Comparison of ENCODE assay signal across 36 cellular contexts in the genomic region with DNA sequence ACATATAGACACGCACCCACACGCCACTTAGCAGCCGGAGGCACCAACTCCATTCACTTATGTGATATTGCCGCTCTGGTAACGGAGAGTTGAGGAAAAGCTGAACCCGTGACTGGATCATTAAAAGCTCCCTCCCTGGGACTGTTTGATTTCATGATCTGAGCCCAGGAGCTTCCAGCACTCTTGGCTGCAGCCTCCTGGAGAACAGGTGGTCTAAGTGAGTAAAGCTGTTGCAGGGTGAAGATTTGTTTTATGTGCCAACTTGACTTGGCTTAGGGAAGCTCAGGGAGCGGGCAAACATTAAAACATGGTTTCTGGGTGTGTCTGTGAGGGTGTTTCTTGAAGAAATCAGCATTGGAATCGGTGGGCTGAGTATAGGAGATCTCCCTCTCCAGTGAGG. TPM values are rescaled to one million over a fixed set of nuclear protein-coding genes. Genes with fewer than 3 reads are reported as not detected.
"Had no signal": no experiment of that assay in that cellular context is flagged by ENCODE, and none has a peak within 500 bp of the region (broad histone marks: within the 10 kb centered on the region; RNA-seq: fewer than 3 reads in every experiment).

No MANE protein-coding gene starts in this region.

- H3K9me3 ChIP-seq: adrenal gland, ascending aorta, gastrocnemius medialis had no signal

- H3K4me1 ChIP-seq: adrenal gland, ascending aorta, breast epithelium, esophagus muscularis mucosa, foreskin keratinocyte, gastrocnemius medialis, heart left ventricle had no signal

- H3K36me3 ChIP-seq: adrenal gland, ascending aorta, breast epithelium, cardiac muscle cell, esophagus muscularis mucosa, gastrocnemius medialis, heart left ventricle had no signal

- H3K27ac ChIP-seq: adrenal gland, ascending aorta, breast epithelium, cardiac muscle cell, esophagus muscularis mucosa, foreskin keratinocyte, gastrocnemius medialis, heart left ventricle had no signal

- DNase-seq: activated CD4-positive, alpha-beta memory T cell treated with anti-CD3 and anti-CD28 coated beads for 36 hours; activated CD4-positive, alpha-beta T cell treated with anti-CD3 and anti-CD28 coated beads for 36 hours; activated CD4-positive, alpha-beta T cell treated with anti-CD3 and anti-CD28 coated beads, Interleukin-2, amount 10 ng/mL, durations not matched to agents 24 days and 14 days; activated CD4-positive, CD25-positive, alpha-beta regulatory T cell; activated CD4-positive, CD25-positive, alpha-beta regulatory T cell treated with anti-CD3 and anti-CD28 coated beads, Interleukin-2, amount 50 U/mL, for 72 hours; activated CD8-positive, alpha-beta memory T cell treated with anti-CD3 and anti-CD28 coated beads, Interleukin-2, amount 10 ng/mL, durations not matched to agents 7 days and 5 days; activated CD8-positive, alpha-beta memory T cell treated with anti-CD3 and anti-CD28 coated beads, Interleukin-2, amount 50 U/mL, for 4 hours; activated CD8-positive, alpha-beta T cell treated with anti-CD3 and anti-CD28 coated beads, Interleukin-2, amount 10 ng/mL, durations not matched to agents 7 days and 5 days; activated effector memory CD4-positive, alpha-beta T cell treated with anti-CD3 and anti-CD28 coated beads, Interleukin-2, amount 50 U/mL, for 16 hours; activated naive CD4-positive, alpha-beta T cell treated with anti-CD3 and anti-CD28 coated beads for 36 hours; activated naive CD8-positive, alpha-beta T cell treated with anti-CD3 and anti-CD28 coated beads for 36 hours; activated naive CD8-positive, alpha-beta T cell treated with anti-CD3 and anti-CD28 coated beads, Interleukin-2, amount 50 U/mL, for 24 hours; activated T-cell treated with anti-CD3 and anti-CD28 coated beads, Interleukin-2, amount 50 U/mL, for 1 hour; activated T-cell treated with anti-CD3 and anti-CD28 coated beads, Interleukin-2, amount 50 U/mL, for 48 hours; adrenal gland; amygdala; central memory CD4-positive, alpha-beta T cell; cortex of kidney; dermis blood vessel endothelial cell; effector CD4-positive, alpha-beta T cell; effector memory CD8-positive, alpha-beta T cell; erythroblast; foreskin keratinocyte; gastrocnemius medialis; glutamatergic neuron; heart left ventricle; T-helper 2 cell had no signal

- H3K4me3 ChIP-seq: adrenal gland, ascending aorta, breast epithelium, cardiac muscle cell, esophagus muscularis mucosa, gastrocnemius medialis, heart left ventricle had no signal

- H3K27me3 ChIP-seq: adrenal gland, ascending aorta, breast epithelium, cardiac muscle cell, foreskin keratinocyte, gastrocnemius medialis had no signal

- ATAC-seq: activated CD4-positive, alpha-beta T cell treated with anti-CD3 and anti-CD28 coated beads for 36 hours; activated CD8-positive, alpha-beta memory T cell treated with anti-CD3 and anti-CD28 coated beads, Interleukin-2, amount 10 ng/mL, durations not matched to agents 7 days and 5 days; activated CD8-positive, alpha-beta T cell treated with anti-CD3 and anti-CD28 coated beads, Interleukin-2, amount 10 ng/mL, durations not matched to agents 7 days and 5 days; activated naive CD8-positive, alpha-beta T cell treated with anti-CD3 and anti-CD28 coated beads, Interleukin-2, amount 50 U/mL, for 24 hours; effector memory CD8-positive, alpha-beta T cell; foreskin keratinocyte; gastrocnemius medialis; heart left ventricle had no signal

RNA-seq across cellular contexts. Expression of a gene that starts 16.9 kb away (rescaled TPM):
- total RNA-seq: activated CD4-positive, alpha-beta memory T cell treated with anti-CD3 and anti-CD28 coated beads for 36 hours; activated CD4-positive, alpha-beta T cell treated with anti-CD3 and anti-CD28 coated beads for 36 hours; activated CD4-positive, alpha-beta T cell treated with anti-CD3 and anti-CD28 coated beads, Interleukin-2, amount 10 ng/mL, durations not matched to agents 24 days and 14 days; activated CD8-positive, alpha-beta memory T cell treated with anti-CD3 and anti-CD28 coated beads for 36 hours; activated CD8-positive, alpha-beta memory T cell treated with anti-CD3 and anti-CD28 coated beads, Interleukin-2, amount 10 ng/mL, durations not matched to agents 7 days and 5 days; activated CD8-positive, alpha-beta T cell treated with anti-CD3 and anti-CD28 coated beads, Interleukin-2, amount 10 ng/mL, durations not matched to agents 7 days and 5 days; activated naive CD4-positive, alpha-beta T cell treated with anti-CD3 and anti-CD28 coated beads for 36 hours; activated naive CD8-positive, alpha-beta T cell treated with anti-CD3 and anti-CD28 coated beads for 36 hours; activated T-helper 1 cell treated with anti-CD3 and anti-CD28 coated beads, Interleukin-12 subunit alpha, Interleukin-12 subunit beta, Interleukin-2, Interleukin-4 antibody, amounts not matched to agents 30 ng/mL and 10 ng/mL and 1 ng/mL, durations not matched to agents 14 hours and 24 hours and 36 hours; activated T-helper 2 cell treated with anti-CD3 and anti-CD28 coated beads, Interferon-gamma antibody, Interleukin-2, Interleukin-4, amounts not matched to agents 10 μg/mL and 5 μg/mL and 100 μg/mL, durations not matched to agents 14 hours and 24 hours and 36 hours; chondrocyte; dermis blood vessel endothelial cell; foreskin keratinocyte; T-helper 1 cell treated with Interleukin-12 subunit alpha and Interleukin-12 subunit beta and Interleukin-4 antibody, amounts not matched to agents 30 ng/mL and 1 ng/mL, for 36 hours had no signal
